Comparison of ENCODE assay signal across 9 cellular contexts in the genomic region with DNA sequence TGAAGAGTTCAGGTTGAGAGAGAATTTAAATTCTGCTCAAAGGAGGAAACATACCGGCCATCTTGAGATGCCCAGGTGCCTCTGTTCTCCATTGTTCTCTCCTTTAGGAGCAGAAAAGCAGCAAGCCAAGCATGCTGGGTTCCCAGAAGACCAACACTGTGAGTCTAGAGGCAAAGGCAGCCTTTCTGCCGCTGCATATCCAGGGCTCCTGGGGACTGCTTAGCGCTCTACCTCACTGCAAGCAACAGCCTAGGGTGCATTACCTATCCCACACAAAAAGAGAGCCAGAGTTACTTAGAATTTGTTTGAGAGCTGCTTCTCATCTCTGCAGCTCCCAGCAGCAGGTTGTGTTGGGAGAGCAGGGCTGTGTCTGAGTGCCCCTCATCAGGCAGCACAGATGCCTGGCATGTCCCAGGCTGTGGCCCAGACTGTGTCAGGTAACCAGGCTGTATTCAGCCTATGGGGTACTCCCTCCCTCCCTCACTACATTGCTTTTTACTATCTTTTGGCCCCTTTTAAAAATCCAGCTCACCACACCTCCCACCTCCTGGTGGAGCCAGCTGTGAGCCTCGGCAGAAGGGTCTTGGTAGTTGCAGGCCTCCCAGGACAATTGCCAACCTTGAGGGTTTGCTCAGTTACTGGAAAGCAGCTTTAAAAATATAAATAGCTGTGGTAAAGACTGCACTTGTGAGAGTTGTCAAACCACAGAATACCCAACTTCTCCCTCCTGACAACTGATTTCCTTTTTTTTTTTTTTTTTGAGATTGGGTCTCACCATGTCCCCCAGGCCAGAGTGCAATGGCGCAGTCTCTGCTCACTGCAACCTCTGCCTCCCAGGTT. TPM values are rescaled to one million over a fixed set of nuclear protein-coding genes. Genes with fewer than 3 reads are reported as not detected.
A peak's percentile ranks its signal among the peaks of the same experiment; 100 is the strongest.
DNase-seq lines count a peak whose midpoint lies in the region; ATAC-seq and TF ChIP-seq lines count a peak whose summit lies in the region.
"Had no signal": no experiment of that assay in that cellular context is flagged by ENCODE, and none has a peak within 500 bp of the region (broad histone marks: within the 10 kb centered on the region; RNA-seq: fewer than 3 reads in every experiment).

No MANE protein-coding gene starts in this region.

- H3K27ac Mint-ChIP-seq in T-helper 1 cell treated with Interleukin-12 subunit alpha and Interleukin-12 subunit beta and Interleukin-4 antibody, amounts not matched to agents 30 μg/mL and 1 μg/mL, for 36 hours: peak overlapping the region; percentile 29
- H3K27ac Mint-ChIP-seq in stimulated activated effector memory CD8-positive, alpha-beta T cell treated with anti-CD3 and anti-CD28 coated beads, Interleukin-12 subunit alpha, Interleukin-12 subunit beta, amount 100 ng/mL, for 72 hours: peak overlapping the region; percentile 60
- H3K27ac Mint-ChIP-seq in type B pancreatic cell: no peak overlapping the region
- H3K27ac Mint-ChIP-seq: activated naive CD4-positive, alpha-beta T cell treated with anti-CD3 and anti-CD28 coated beads, Interleukin-2, amount 50 U/mL, for 24 hours had no signal

- H3K9me3 Mint-ChIP-seq in T-helper 1 cell treated with Interleukin-12 subunit alpha and Interleukin-12 subunit beta and Interleukin-4 antibody, amounts not matched to agents 30 μg/mL and 1 μg/mL, for 36 hours: no peaks in the 10 kb centered on the region
- no peaks in the 10 kb centered on the region for H3K9me3 Mint-ChIP-seq in stimulated activated effector memory CD8-positive, alpha-beta T cell treated with anti-CD3 and anti-CD28 coated beads, Interleukin-12 subunit alpha, Interleukin-12 subunit beta, amount 100 ng/mL, for 72 hours
- peaks cover 4% of the 10 kb centered on the region for H3K9me3 Mint-ChIP-seq in type B pancreatic cell
- H3K9me3 Mint-ChIP-seq: activated naive CD4-positive, alpha-beta T cell treated with anti-CD3 and anti-CD28 coated beads, Interleukin-2, amount 50 U/mL, for 24 hours had no signal

- no peak for DNase-seq in T-helper 1 cell
- DNase-seq in RPMI8226: peak; percentile 87
- DNase-seq in stimulated activated effector memory CD8-positive, alpha-beta T cell treated with anti-CD3 and anti-CD28 coated beads, Interleukin-12 subunit alpha, Interleukin-12 subunit beta, amount 100 ng/mL, for 72 hours (ENCODE audit: low spot score in 2 of 2): no peak
- no peak for DNase-seq in NCI-H2196 (lab: John Stamatoyannopoulos, UW; ENCODE audit: unreplicated experiment)
- no peak for DNase-seq in NCI-H1048 (lab: John Stamatoyannopoulos, UW)
- no peak for DNase-seq in type B pancreatic cell (ENCODE audit: extremely low spot score, unreplicated experiment)

- no peak for TF ChIP-seq CTCF in type B pancreatic cell (conservative IDR thresholded peaks at IDR 0.05)

- peak overlapping the region; percentile 25 for H3K4me3 Mint-ChIP-seq in T-helper 1 cell treated with Interleukin-12 subunit alpha and Interleukin-12 subunit beta and Interleukin-4 antibody, amounts not matched to agents 30 μg/mL and 1 μg/mL, for 36 hours
- H3K4me3 Mint-ChIP-seq in stimulated activated effector memory CD8-positive, alpha-beta T cell treated with anti-CD3 and anti-CD28 coated beads, Interleukin-12 subunit alpha, Interleukin-12 subunit beta, amount 100 ng/mL, for 72 hours: peak overlapping the region; percentile 24
- H3K4me3 Mint-ChIP-seq in type B pancreatic cell: no peak overlapping the region
- H3K4me3 Mint-ChIP-seq: activated naive CD4-positive, alpha-beta T cell treated with anti-CD3 and anti-CD28 coated beads, Interleukin-2, amount 50 U/mL, for 24 hours had no signal

- ATAC-seq in HG02943 (IDR thresholded peaks at IDR 0.05; ENCODE audit: low read depth, unreplicated experiment): peak; percentile 70
- peak; percentile 56 for ATAC-seq in stimulated activated effector memory CD8-positive, alpha-beta T cell treated with anti-CD3 and anti-CD28 coated beads, Interleukin-12 subunit alpha, Interleukin-12 subunit beta, amount 100 ng/mL, for 72 hours

- H3K4me1 Mint-ChIP-seq in T-helper 1 cell treated with Interleukin-12 subunit alpha and Interleukin-12 subunit beta and Interleukin-4 antibody, amounts not matched to agents 30 μg/mL and 1 μg/mL, for 36 hours (ENCODE audit: low read depth): peaks cover 24% of the 10 kb centered on the region
- peaks cover 33% of the 10 kb centered on the region for H3K4me1 Mint-ChIP-seq in stimulated activated effector memory CD8-positive, alpha-beta T cell treated with anti-CD3 and anti-CD28 coated beads, Interleukin-12 subunit alpha, Interleukin-12 subunit beta, amount 100 ng/mL, for 72 hours
- H3K4me1 Mint-ChIP-seq in type B pancreatic cell (ENCODE audit: unreplicated experiment): no peaks in the 10 kb centered on the region

- no peaks in the 10 kb centered on the region for H3K36me3 Mint-ChIP-seq in T-helper 1 cell treated with Interleukin-12 subunit alpha and Interleukin-12 subunit beta and Interleukin-4 antibody, amounts not matched to agents 30 μg/mL and 1 μg/mL, for 36 hours (ENCODE audit: low read depth)
- H3K36me3 Mint-ChIP-seq in stimulated activated effector memory CD8-positive, alpha-beta T cell treated with anti-CD3 and anti-CD28 coated beads, Interleukin-12 subunit alpha, Interleukin-12 subunit beta, amount 100 ng/mL, for 72 hours: no peaks in the 10 kb centered on the region
- no peaks in the 10 kb centered on the region for H3K36me3 Mint-ChIP-seq in type B pancreatic cell
- H3K36me3 Mint-ChIP-seq: activated naive CD4-positive, alpha-beta T cell treated with anti-CD3 and anti-CD28 coated beads, Interleukin-2, amount 50 U/mL, for 24 hours had no signal

- H3K27me3 Mint-ChIP-seq in T-helper 1 cell treated with Interleukin-12 subunit alpha and Interleukin-12 subunit beta and Interleukin-4 antibody, amounts not matched to agents 30 μg/mL and 1 μg/mL, for 36 hours (ENCODE audit: low read depth): no peaks in the 10 kb centered on the region
- H3K27me3 Mint-ChIP-seq in type B pancreatic cell: peaks cover 6% of the 10 kb centered on the region
- H3K27me3 Mint-ChIP-seq: activated naive CD4-positive, alpha-beta T cell treated with anti-CD3 and anti-CD28 coated beads, Interleukin-2, amount 50 U/mL, for 24 hours had no signal

RNA-seq across cellular contexts. Expression of a gene that starts 30.2 kb away (rescaled TPM):
- total RNA-seq in type B pancreatic cell (ENCODE audit: low replicate concordance): 0.81 TPM in 1 of 2 replicates, not detected in the other
